23 cellular contexts compared by ENCODE assay signal in genomic region chr4:138899999-138900398, GRCh38.
"Had no signal": no experiment of that assay in that cellular context is flagged by ENCODE, and none has a peak within 500 bp of the region (broad histone marks: within the 10 kb centered on the region; RNA-seq: fewer than 3 reads in every experiment).

No MANE protein-coding gene starts in this region.

- H3K27ac ChIP-seq: coronary artery, lower lobe of right lung, neural progenitor cell, psoas muscle, thoracic aorta, tibial nerve, upper lobe of right lung, uterus had no signal

- H3K4me1 ChIP-seq: neural progenitor cell, tibial nerve, upper lobe of right lung, uterus had no signal

- H3K9me3 ChIP-seq: lower lobe of right lung, psoas muscle, thoracic aorta, tibial nerve, upper lobe of right lung, uterus had no signal

- H3K36me3 Mint-ChIP-seq: immature natural killer cell; naive thymus-derived CD4-positive, alpha-beta T cell; neural progenitor cell; stimulated activated naive B cell treated with anti-CD40 and anti-IgM and Interleukin-4, amounts not matched to agents 10 μg/mL and 1 μg/mL and 100 μg/mL, for 72 hours had no signal

- H3K9me3 Mint-ChIP-seq: effector memory CD8-positive, alpha-beta T cell; immature natural killer cell; nephron; neural progenitor cell; stimulated activated naive B cell treated with anti-CD40 and anti-IgM and Interleukin-4, amounts not matched to agents 10 μg/mL and 1 μg/mL and 100 μg/mL, for 72 hours; stimulated activated naive CD8-positive, alpha-beta T cell treated with anti-CD3 and anti-CD28 coated beads, Interleukin-15, Interleukin-2, amounts not matched to agents 100 ng/mL and 50 ng/mL, for 24 hours had no signal

- DNase-seq: dermis blood vessel endothelial cell; effector memory CD8-positive, alpha-beta T cell; hypothalamus; immature natural killer cell; left ventricle myocardium superior; lower lobe of right lung; midbrain; naive thymus-derived CD4-positive, alpha-beta T cell; posterior cingulate gyrus; psoas muscle; right cardiac atrium; small intestine; stimulated activated CD4-positive, alpha-beta T cell treated with anti-CD3 and anti-CD28 coated beads, Interleukin-15, amount 100 ng/mL, for 24 hours; stimulated activated CD4-positive, alpha-beta T cell treated with anti-CD3 and anti-CD28 coated beads, Interleukin-2, amount 100 ng/mL, for 48 hours; stimulated activated naive B cell treated with anti-CD40 and anti-IgM and Interleukin-4, amounts not matched to agents 10 μg/mL and 1 μg/mL and 100 μg/mL, for 72 hours; upper lobe of right lung; uterus had no signal

- H3K27me3 ChIP-seq: tibial nerve, upper lobe of right lung, uterus had no signal

- H3K4me3 ChIP-seq: coronary artery, lower lobe of right lung, neural progenitor cell, psoas muscle, thoracic aorta, tibial nerve, upper lobe of right lung, uterus had no signal

- H3K36me3 ChIP-seq: lower lobe of right lung, neural progenitor cell, thoracic aorta, tibial nerve, upper lobe of right lung, uterus had no signal

- H3K4me1 Mint-ChIP-seq: immature natural killer cell; nephron; stimulated activated naive B cell treated with anti-CD40 and anti-IgM and Interleukin-4, amounts not matched to agents 10 μg/mL and 1 μg/mL and 100 μg/mL, for 72 hours had no signal

- H2AFZ ChIP-seq: neural progenitor cell had no signal

- H3K4me2 ChIP-seq: neural progenitor cell had no signal

- H3K9ac ChIP-seq: neural progenitor cell had no signal

- H3K27ac Mint-ChIP-seq: effector memory CD8-positive, alpha-beta T cell; immature natural killer cell; nephron; neural progenitor cell; stimulated activated naive B cell treated with anti-CD40 and anti-IgM and Interleukin-4, amounts not matched to agents 10 μg/mL and 1 μg/mL and 100 μg/mL, for 72 hours; stimulated activated naive CD8-positive, alpha-beta T cell treated with anti-CD3 and anti-CD28 coated beads, Interleukin-15, Interleukin-2, amounts not matched to agents 100 ng/mL and 50 ng/mL, for 24 hours had no signal

- H3K4me3 Mint-ChIP-seq: effector memory CD8-positive, alpha-beta T cell; immature natural killer cell; naive thymus-derived CD4-positive, alpha-beta T cell; nephron; neural progenitor cell; stimulated activated naive B cell treated with anti-CD40 and anti-IgM and Interleukin-4, amounts not matched to agents 10 μg/mL and 1 μg/mL and 100 μg/mL, for 72 hours; stimulated activated naive CD8-positive, alpha-beta T cell treated with anti-CD3 and anti-CD28 coated beads, Interleukin-15, Interleukin-2, amounts not matched to agents 100 ng/mL and 50 ng/mL, for 24 hours had no signal
